In genomic region chr5:74409166-74409706, GRCh38 we compare ENCODE assay signal across 14 cellular contexts.
DNase-seq lines count a peak whose midpoint lies in the region; TF ChIP-seq lines count a peak whose summit lies in the region.
"Had no signal": no experiment of that assay in that cellular context is flagged by ENCODE, and none has a peak within 500 bp of the region (broad histone marks: within the 10 kb centered on the region; RNA-seq: fewer than 3 reads in every experiment).

No MANE protein-coding gene starts in this region.

- H3K9ac ChIP-seq in parathyroid adenoma: no peak overlapping the region
- H3K9ac ChIP-seq in endodermal cell (ENCODE audit: extremely low read depth, low read length, poor library complexity, severe bottlenecking): no peak overlapping the region

- peaks cover 20% of the 10 kb centered on the region; the same call in 1 of the 2 replicates for H3F3A ChIP-seq in PC-9 (ENCODE audit: insufficient read depth, low read depth)

- H3K27ac ChIP-seq in PC-9 (peak overlapping the region; percentile 63; the same call in 1 of the 2 replicates), parathyroid adenoma (peak overlapping the region; percentile 13), endodermal cell (ENCODE audit: low read depth, low read length) (no peak overlapping the region)
- H3K27ac ChIP-seq: brain microvascular endothelial cell had no signal

- peaks cover 9% of the 10 kb centered on the region for H3K4me1 Mint-ChIP-seq in endodermal cell
- H3K4me1 Mint-ChIP-seq: activated naive CD4-positive, alpha-beta T cell treated with anti-CD3 and anti-CD28 coated beads, Interleukin-2, amount 50 U/mL, for 24 hours had no signal

- no peaks in the 10 kb centered on the region for H3K9me3 Mint-ChIP-seq in endodermal cell
- H3K9me3 Mint-ChIP-seq: activated naive CD4-positive, alpha-beta T cell treated with anti-CD3 and anti-CD28 coated beads, Interleukin-2, amount 50 U/mL, for 24 hours had no signal

- WGBS in endodermal cell (ENCODE audit: insufficient coverage in 1 of 2, insufficient read length in 1 of 2), 2 experiments: 91 to 100% methylated on average over 4 of the region's 4 CpGs

- no peaks in the 10 kb centered on the region for H3K36me3 Mint-ChIP-seq in endodermal cell (ENCODE audit: low read depth)
- H3K36me3 Mint-ChIP-seq: activated naive CD4-positive, alpha-beta T cell treated with anti-CD3 and anti-CD28 coated beads, Interleukin-2, amount 50 U/mL, for 24 hours had no signal

- no peak overlapping the region for H3K27ac Mint-ChIP-seq in endodermal cell
- H3K27ac Mint-ChIP-seq: activated naive CD4-positive, alpha-beta T cell treated with anti-CD3 and anti-CD28 coated beads, Interleukin-2, amount 50 U/mL, for 24 hours had no signal

- H3K36me3 ChIP-seq in PC-9 (ENCODE audit: low read depth) (no peaks in the 10 kb centered on the region), parathyroid adenoma (ENCODE audit: control insufficient read depth, insufficient read depth, low read length) (no peaks in the 10 kb centered on the region), endodermal cell (ENCODE audit: control insufficient read depth, insufficient read depth, low read length) (no peaks in the 10 kb centered on the region)
- H3K36me3 ChIP-seq: brain microvascular endothelial cell, HAP-1 had no signal

- TF ChIP-seq CTCF in PC-9 (conservative IDR thresholded peaks at IDR 0.05): no peak
- TF ChIP-seq CTCF in parathyroid adenoma (IDR thresholded peaks at IDR 0.05): no peak
- no peak for TF ChIP-seq CTCF in foreskin fibroblast (IDR thresholded peaks at IDR 0.05; ENCODE audit: low read depth, low read length)
- no peak for TF ChIP-seq CTCF in endodermal cell (conservative IDR thresholded peaks at IDR 0.05)

- H3K9me3 ChIP-seq in PC-9 (ENCODE audit: insufficient read depth, low read depth) (peaks cover 6% of the 10 kb centered on the region; the same call in 1 of the 2 replicates), parathyroid adenoma (ENCODE audit: control insufficient read depth, low read length) (no peaks in the 10 kb centered on the region), endodermal cell (ENCODE audit: control insufficient read depth, low read length) (no peaks in the 10 kb centered on the region)
- H3K9me3 ChIP-seq: HAP-1 had no signal

- H3K4me3 ChIP-seq in PC-9: peak overlapping the region; percentile 33; the same call in 1 of the 2 replicates
- no peak overlapping the region for H3K4me3 ChIP-seq in parathyroid adenoma (ENCODE audit: low read depth, low read length)
- no peak overlapping the region for H3K4me3 ChIP-seq in foreskin fibroblast (ENCODE audit: low read depth in 1 of 2, low read length in 2 of 2)
- no peak overlapping the region for H3K4me3 ChIP-seq in endodermal cell (ENCODE audit: low read length)
- H3K4me3 ChIP-seq: HAP-1 had no signal

- H4K20me1 ChIP-seq in PC-9 (ENCODE audit: insufficient read depth): no peaks in the 10 kb centered on the region

- H3K4me2 ChIP-seq in PC-9: peak overlapping the region; percentile 76; the same call in 1 of the 2 replicates
- no peak overlapping the region for H3K4me2 ChIP-seq in parathyroid adenoma (ENCODE audit: low read length)

- no peaks in the 10 kb centered on the region for H3K9me2 ChIP-seq in PC-9 (ENCODE audit: insufficient read depth)

- POLR2A ChIA-PET in PC-9 (lab: Charles Lee; ENCODE audit: unreplicated experiment): no interaction called here

- no peak overlapping the region for H3K4me3 Mint-ChIP-seq in endodermal cell
- H3K4me3 Mint-ChIP-seq: activated naive CD4-positive, alpha-beta T cell treated with anti-CD3 and anti-CD28 coated beads, Interleukin-2, amount 50 U/mL, for 24 hours had no signal

- H3K27me3 ChIP-seq in PC-9 (ENCODE audit: insufficient read depth, low read depth): no peaks in the 10 kb centered on the region
- no peaks in the 10 kb centered on the region for H3K27me3 ChIP-seq in parathyroid adenoma (ENCODE audit: control insufficient read depth, insufficient read depth, low read length)
- no peaks in the 10 kb centered on the region for H3K27me3 ChIP-seq in endodermal cell (ENCODE audit: control insufficient read depth, insufficient read depth, low read length, poor library complexity, severe bottlenecking)
- H3K27me3 ChIP-seq: brain microvascular endothelial cell had no signal

- peaks cover 28% of the 10 kb centered on the region for H3K27me3 Mint-ChIP-seq in endodermal cell (ENCODE audit: insufficient read depth)

- no TSS peak for BruUV-seq in PC-9 (replicated peaks; lab: Mats Ljungman, UMichigan)

- H2AFZ ChIP-seq in PC-9 (no peak overlapping the region), parathyroid adenoma (peak overlapping the region; percentile 39)

- DNase-seq in NCI-H524 (lab: John Stamatoyannopoulos, UW): peak; percentile 44 to 77
- no peak for DNase-seq in NCI-H524 treated with DMSO at 0.1 percent for 48 hours (lab: John Stamatoyannopoulos, UW)
- peak; percentile 31 for DNase-seq in NCI-H1105 treated with DMSO at 0.1 percent for 48 hours (lab: John Stamatoyannopoulos, UW)
- no peak for DNase-seq in PC-9
- DNase-seq in occipital lobe (lab: John Stamatoyannopoulos, UW): no peak
- no peak for DNase-seq in foreskin fibroblast
- no peak for DNase-seq in endodermal cell
- DNase-seq: activated T-cell treated with anti-CD3 and anti-CD28 coated beads, Interleukin-2, amount 50 U/mL, for 1 hour; brain microvascular endothelial cell; Karpas-422; kidney glomerular epithelial cell had no signal

- H3K79me2 ChIP-seq in PC-9 (ENCODE audit: low read depth) (no peaks in the 10 kb centered on the region), parathyroid adenoma (no peaks in the 10 kb centered on the region)

- CTCF ChIA-PET in PC-9 (lab: Charles Lee): no interaction called here

- intact Hi-C loops in PC-9 (cut with micrococcal nuclease; ENCODE audit: unreplicated experiment): no loop called here

- H3K4me1 ChIP-seq in PC-9 (replicated peaks; ENCODE audit: insufficient read depth) (peaks cover 27% of the 10 kb centered on the region), parathyroid adenoma (peaks cover 23% of the 10 kb centered on the region), endodermal cell (ENCODE audit: control insufficient read depth, insufficient read depth, low read length) (no peaks in the 10 kb centered on the region)
- H3K4me1 ChIP-seq: HAP-1 had no signal

Comparison
In these comparisons a context has a peak if more than half of its experiments do, and no peak if none do; other contexts are left out.
1. DNase-seq: peak in NCI-H524 (2 of 2) and NCI-H1105 treated with DMSO at 0.1 percent for 48 hours (single experiment); none in NCI-H524 treated with DMSO at 0.1 percent for 48 hours (single experiment), PC-9 (0 of 2), occipital lobe (single experiment), foreskin fibroblast (0 of 2) and endodermal cell (single experiment).